Comparison of ENCODE assay signal across 26 cellular contexts in genomic region chr16:3481696-3482658, GRCh38. TPM values are rescaled to one million over a fixed set of nuclear protein-coding genes. Genes with fewer than 3 reads are reported as not detected.
A peak's percentile ranks its signal among the peaks of the same experiment; 100 is the strongest.
DNase-seq lines count a peak whose midpoint lies in the region; ATAC-seq and TF ChIP-seq lines count a peak whose summit lies in the region.
"Had no signal": no experiment of that assay in that cellular context is flagged by ENCODE, and none has a peak within 500 bp of the region (broad histone marks: within the 10 kb centered on the region; RNA-seq: fewer than 3 reads in every experiment).

No MANE protein-coding gene starts in this region.

- no peak for TF ChIP-seq CTCF in endothelial cell (IDR thresholded peaks at IDR 0.05; ENCODE audit: unreplicated experiment)
- TF ChIP-seq CTCF in osteocyte (IDR thresholded peaks at IDR 0.05): no peak

- DNase-seq in activated naive CD4-positive, alpha-beta T cell treated with anti-CD3 and anti-CD28 coated beads for 36 hours: no peak
- no peak for DNase-seq in SK-N-MC (ENCODE audit: low read depth, low spot score)
- DNase-seq in endothelial cell (ENCODE audit: low spot score): no peak
- DNase-seq in osteocyte (ENCODE audit: extremely low spot score, unreplicated experiment): no peak
- DNase-seq in SKM-1 (lab: John Stamatoyannopoulos, UW; ENCODE audit: unreplicated experiment): no peak
- DNase-seq in effector memory CD8-positive, alpha-beta T cell: no peak
- DNase-seq in activated CD4-positive, alpha-beta memory T cell treated with anti-CD3 and anti-CD28 coated beads for 36 hours: no peak
- DNase-seq: ACHN; activated CD4-positive, alpha-beta memory T cell treated with anti-CD3 and anti-CD28 coated beads, Interleukin-2, amount 10 ng/mL, durations not matched to agents 7 days and 5 days; activated T-cell treated with anti-CD3 and anti-CD28 coated beads, Interleukin-2, amount 50 U/mL, for 1 hour; hippocampal formation; MM.1S; NCI-H146; NCI-H2171; NCI-H526; RPMI8226; sigmoid colon; uterus had no signal

- POLR2A ChIA-PET in activated CD4-positive, alpha-beta memory T cell treated with anti-CD3 and anti-CD28 coated beads for 36 hours (lab: Charles Lee): no interaction called here

- no peaks in the 10 kb centered on the region for H3K4me1 Mint-ChIP-seq in activated naive CD4-positive, alpha-beta T cell treated with anti-CD3 and anti-CD28 coated beads, Interleukin-2, amount 50 U/mL, for 24 hours
- peaks cover 3% of the 10 kb centered on the region for H3K4me1 Mint-ChIP-seq in activated naive CD4-positive, alpha-beta T cell treated with anti-CD3 and anti-CD28 coated beads for 36 hours (ENCODE audit: low read depth)
- H3K4me1 Mint-ChIP-seq in endothelial cell (ENCODE audit: unreplicated experiment): no peaks in the 10 kb centered on the region
- peaks cover 7% of the 10 kb centered on the region for H3K4me1 Mint-ChIP-seq in osteocyte (ENCODE audit: unreplicated experiment)
- H3K4me1 Mint-ChIP-seq in effector memory CD8-positive, alpha-beta T cell (ENCODE audit: low read depth in 2 of 2): peaks cover 0 to 12% of the 10 kb centered on the region in 2 donors
- peaks cover 10% of the 10 kb centered on the region for H3K4me1 Mint-ChIP-seq in activated CD4-positive, alpha-beta memory T cell treated with anti-CD3 and anti-CD28 coated beads for 36 hours (ENCODE audit: low read depth)

- no peaks in the 10 kb centered on the region for H3K9me3 ChIP-seq in SK-N-MC (ENCODE audit: low read depth, low read length)
- H3K9me3 ChIP-seq: BLaER1 treated with 17β-estradiol and CSF1 and Interleukin-3, amounts not matched to agents 10 nM and 100 nM; breast epithelium; pancreas; sigmoid colon; uterus had no signal

- H3K27ac Mint-ChIP-seq in activated naive CD4-positive, alpha-beta T cell treated with anti-CD3 and anti-CD28 coated beads, Interleukin-2, amount 50 U/mL, for 24 hours: peak overlapping the region; percentile 72
- no peak overlapping the region for H3K27ac Mint-ChIP-seq in activated naive CD4-positive, alpha-beta T cell treated with anti-CD3 and anti-CD28 coated beads for 36 hours
- H3K27ac Mint-ChIP-seq in endothelial cell (ENCODE audit: unreplicated experiment) (peak overlapping the region; percentile 30), osteocyte (ENCODE audit: unreplicated experiment) (peak overlapping the region; percentile 7)
- H3K27ac Mint-ChIP-seq in effector memory CD8-positive, alpha-beta T cell: peak overlapping the region in 1 of 2 donors; percentile 25
- no peak overlapping the region for H3K27ac Mint-ChIP-seq in activated CD4-positive, alpha-beta memory T cell treated with anti-CD3 and anti-CD28 coated beads for 36 hours
- H3K27ac Mint-ChIP-seq: activated CD4-positive, alpha-beta memory T cell treated with anti-CD3 and anti-CD28 coated beads, Interleukin-2, amount 10 ng/mL, durations not matched to agents 7 days and 5 days had no signal

- no peak for ATAC-seq in effector memory CD8-positive, alpha-beta T cell (replicated peaks)
- ATAC-seq: HCT116, pancreas had no signal

- H3K27ac ChIP-seq in SK-N-MC: 0 out of 2 replicates have a peak overlapping the region, but pooled peaks have one; percentile 13
- H3K27ac ChIP-seq: BLaER1 treated with 17β-estradiol and CSF1 and Interleukin-3, amounts not matched to agents 10 nM and 100 nM; breast epithelium; pancreas; sigmoid colon; uterus had no signal

- H3K27me3 Mint-ChIP-seq in activated naive CD4-positive, alpha-beta T cell treated with anti-CD3 and anti-CD28 coated beads, Interleukin-2, amount 50 U/mL, for 24 hours: no peaks in the 10 kb centered on the region
- H3K27me3 Mint-ChIP-seq in activated naive CD4-positive, alpha-beta T cell treated with anti-CD3 and anti-CD28 coated beads for 36 hours (ENCODE audit: low read depth): no peaks in the 10 kb centered on the region
- peaks cover 7% of the 10 kb centered on the region for H3K27me3 Mint-ChIP-seq in endothelial cell (ENCODE audit: unreplicated experiment)
- H3K27me3 Mint-ChIP-seq in osteocyte (ENCODE audit: unreplicated experiment): no peaks in the 10 kb centered on the region
- H3K27me3 Mint-ChIP-seq in effector memory CD8-positive, alpha-beta T cell: no peaks in the 10 kb centered on the region
- H3K27me3 Mint-ChIP-seq in activated CD4-positive, alpha-beta memory T cell treated with anti-CD3 and anti-CD28 coated beads for 36 hours: no peaks in the 10 kb centered on the region
- H3K27me3 Mint-ChIP-seq: activated CD4-positive, alpha-beta memory T cell treated with anti-CD3 and anti-CD28 coated beads, Interleukin-2, amount 10 ng/mL, durations not matched to agents 7 days and 5 days had no signal

- intact Hi-C loops in activated naive CD4-positive, alpha-beta T cell treated with anti-CD3 and anti-CD28 coated beads for 36 hours (cut with micrococcal nuclease): no loop called here
- intact Hi-C loops in activated CD4-positive, alpha-beta memory T cell treated with anti-CD3 and anti-CD28 coated beads for 36 hours (cut with micrococcal nuclease): no loop called here

- H3K36me3 ChIP-seq in SK-N-MC (ENCODE audit: insufficient read depth, low read length): peaks cover 45% of the 10 kb centered on the region; the same call in 1 of the 2 replicates
- H3K36me3 ChIP-seq: uterus had no signal

- H3K4me3 ChIP-seq in SK-N-MC: no peak overlapping the region
- H3K4me3 ChIP-seq: BLaER1 treated with 17β-estradiol and CSF1 and Interleukin-3, amounts not matched to agents 10 nM and 100 nM; breast epithelium; pancreas; sigmoid colon; uterus had no signal

- H3K4me3 Mint-ChIP-seq in activated naive CD4-positive, alpha-beta T cell treated with anti-CD3 and anti-CD28 coated beads, Interleukin-2, amount 50 U/mL, for 24 hours: no peak overlapping the region
- no peak overlapping the region for H3K4me3 Mint-ChIP-seq in activated naive CD4-positive, alpha-beta T cell treated with anti-CD3 and anti-CD28 coated beads for 36 hours
- no peak overlapping the region for H3K4me3 Mint-ChIP-seq in endothelial cell (ENCODE audit: unreplicated experiment)
- no peak overlapping the region for H3K4me3 Mint-ChIP-seq in osteocyte (ENCODE audit: unreplicated experiment)
- no peak overlapping the region for H3K4me3 Mint-ChIP-seq in effector memory CD8-positive, alpha-beta T cell
- H3K4me3 Mint-ChIP-seq in activated CD4-positive, alpha-beta memory T cell treated with anti-CD3 and anti-CD28 coated beads for 36 hours: no peak overlapping the region
- H3K4me3 Mint-ChIP-seq: activated CD4-positive, alpha-beta memory T cell treated with anti-CD3 and anti-CD28 coated beads, Interleukin-2, amount 10 ng/mL, durations not matched to agents 7 days and 5 days had no signal

- CTCF ChIA-PET in activated naive CD4-positive, alpha-beta T cell treated with anti-CD3 and anti-CD28 coated beads for 36 hours (lab: Charles Lee): no interaction called here
- CTCF ChIA-PET in activated CD4-positive, alpha-beta memory T cell treated with anti-CD3 and anti-CD28 coated beads for 36 hours (lab: Charles Lee): no interaction called here

- H3K36me3 Mint-ChIP-seq in activated naive CD4-positive, alpha-beta T cell treated with anti-CD3 and anti-CD28 coated beads, Interleukin-2, amount 50 U/mL, for 24 hours: peaks cover 3% of the 10 kb centered on the region
- H3K36me3 Mint-ChIP-seq in activated naive CD4-positive, alpha-beta T cell treated with anti-CD3 and anti-CD28 coated beads for 36 hours (ENCODE audit: low read depth): peaks cover 27% of the 10 kb centered on the region
- H3K36me3 Mint-ChIP-seq in endothelial cell (ENCODE audit: low read depth, unreplicated experiment): peaks cover 39% of the 10 kb centered on the region
- H3K36me3 Mint-ChIP-seq in osteocyte (ENCODE audit: unreplicated experiment): peaks cover 33% of the 10 kb centered on the region
- H3K36me3 Mint-ChIP-seq in effector memory CD8-positive, alpha-beta T cell (ENCODE audit: insufficient read depth): peaks cover 73% of the 10 kb centered on the region
- H3K36me3 Mint-ChIP-seq in activated CD4-positive, alpha-beta memory T cell treated with anti-CD3 and anti-CD28 coated beads for 36 hours: peaks cover 22% of the 10 kb centered on the region

- H3K9ac ChIP-seq in SK-N-MC (ENCODE audit: insufficient read length): no peak overlapping the region

- H3K9me3 Mint-ChIP-seq in activated naive CD4-positive, alpha-beta T cell treated with anti-CD3 and anti-CD28 coated beads, Interleukin-2, amount 50 U/mL, for 24 hours: no peaks in the 10 kb centered on the region
- no peaks in the 10 kb centered on the region for H3K9me3 Mint-ChIP-seq in activated naive CD4-positive, alpha-beta T cell treated with anti-CD3 and anti-CD28 coated beads for 36 hours
- H3K9me3 Mint-ChIP-seq in endothelial cell (ENCODE audit: unreplicated experiment): no peaks in the 10 kb centered on the region
- H3K9me3 Mint-ChIP-seq in osteocyte (ENCODE audit: unreplicated experiment): no peaks in the 10 kb centered on the region
- no peaks in the 10 kb centered on the region for H3K9me3 Mint-ChIP-seq in effector memory CD8-positive, alpha-beta T cell
- H3K9me3 Mint-ChIP-seq in activated CD4-positive, alpha-beta memory T cell treated with anti-CD3 and anti-CD28 coated beads for 36 hours: no peaks in the 10 kb centered on the region
- H3K9me3 Mint-ChIP-seq: activated CD4-positive, alpha-beta memory T cell treated with anti-CD3 and anti-CD28 coated beads, Interleukin-2, amount 10 ng/mL, durations not matched to agents 7 days and 5 days had no signal

RNA-seq across cellular contexts. Expression of gene C16orf90, which starts 13.3 kb away (rescaled TPM):
- not detected for total RNA-seq in activated naive CD4-positive, alpha-beta T cell treated with anti-CD3 and anti-CD28 coated beads for 36 hours
- not detected for total RNA-seq in endothelial cell (ENCODE audit: unreplicated experiment)
- not detected in 2 replicates for total RNA-seq in osteocyte
- total RNA-seq in activated CD4-positive, alpha-beta memory T cell treated with anti-CD3 and anti-CD28 coated beads for 36 hours: not detected
- total RNA-seq: activated CD4-positive, alpha-beta memory T cell treated with anti-CD3 and anti-CD28 coated beads, Interleukin-2, amount 10 ng/mL, durations not matched to agents 7 days and 5 days; breast epithelium; dermis blood vessel endothelial cell; lung microvascular endothelial cell; myocyte; pancreas; sigmoid colon; uterus had no signal

RNA-seq across cellular contexts. Expression of gene CLUAP1, which starts 18.8 kb away (rescaled TPM):
- total RNA-seq in activated naive CD4-positive, alpha-beta T cell treated with anti-CD3 and anti-CD28 coated beads for 36 hours: 10 to 100 TPM; 12.1 to 13.9 TPM
- total RNA-seq in endothelial cell (ENCODE audit: unreplicated experiment) (15.8 TPM), osteocyte (28.7 and 28.9 TPM in 2 replicates)
- 10 to 100 TPM; 17.6 to 21.0 TPM for total RNA-seq in activated CD4-positive, alpha-beta memory T cell treated with anti-CD3 and anti-CD28 coated beads for 36 hours

RNA-seq across cellular contexts. Expression of gene NAA60, which starts 38.5 kb away (rescaled TPM):
- 10 to 100 TPM; 20.0 to 27.1 TPM for total RNA-seq in activated naive CD4-positive, alpha-beta T cell treated with anti-CD3 and anti-CD28 coated beads for 36 hours
- total RNA-seq in endothelial cell (ENCODE audit: unreplicated experiment) (75.5 TPM), osteocyte (53.9 and 55.0 TPM in 2 replicates)
- total RNA-seq in activated CD4-positive, alpha-beta memory T cell treated with anti-CD3 and anti-CD28 coated beads for 36 hours: 10 to 100 TPM; 26.9 to 34.1 TPM

RNA-seq across cellular contexts. Expression of gene ZNF597, which starts 38.7 kb away (rescaled TPM):
- total RNA-seq in activated naive CD4-positive, alpha-beta T cell treated with anti-CD3 and anti-CD28 coated beads for 36 hours: 1 to 10 TPM; 1.1 TPM
- total RNA-seq in endothelial cell (ENCODE audit: unreplicated experiment) (5.7 TPM), osteocyte (2.3 TPM in 2 replicates)
- total RNA-seq in activated CD4-positive, alpha-beta memory T cell treated with anti-CD3 and anti-CD28 coated beads for 36 hours: 1 to 10 TPM; 1.6 to 2.1 TPM

Comparison
In these comparisons a context has a peak if more than half of its experiments do, and no peak if none do; other contexts are left out.
1. H3K27ac Mint-ChIP-seq: peak in activated naive CD4-positive, alpha-beta T cell treated with anti-CD3 and anti-CD28 coated beads, Interleukin-2, amount 50 U/mL, for 24 hours (single experiment), endothelial cell (single experiment) and osteocyte (single experiment); none in activated naive CD4-positive, alpha-beta T cell treated with anti-CD3 and anti-CD28 coated beads for 36 hours (single experiment) and activated CD4-positive, alpha-beta memory T cell treated with anti-CD3 and anti-CD28 coated beads for 36 hours (single experiment).